ENCODE assay signal across 16 cellular contexts in the genomic region with DNA sequence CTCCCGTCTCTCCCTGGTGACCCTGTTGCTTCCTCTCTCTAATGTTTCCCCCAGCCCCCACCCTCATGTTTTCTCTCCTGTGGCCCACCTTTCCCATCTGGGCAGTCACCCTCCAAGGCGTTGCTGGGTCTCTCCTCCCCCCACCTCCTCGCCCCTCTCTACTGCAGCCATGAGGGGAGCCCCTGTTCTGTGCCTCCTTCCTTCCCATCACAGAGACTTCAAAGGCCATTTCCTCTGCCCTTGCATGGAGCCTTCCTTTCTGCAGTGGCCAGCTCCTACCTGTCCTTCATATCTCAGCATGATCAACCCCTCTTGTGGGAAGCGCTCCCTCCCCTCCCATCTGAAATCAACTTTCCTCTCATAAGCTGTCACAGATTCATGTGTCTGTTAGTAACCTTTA.
DNase-seq lines count a peak whose midpoint lies in the region; ATAC-seq and TF ChIP-seq lines count a peak whose summit lies in the region.
"Had no signal": no experiment of that assay in that cellular context is flagged by ENCODE, and none has a peak within 500 bp of the region (broad histone marks: within the 10 kb centered on the region; RNA-seq: fewer than 3 reads in every experiment).

No MANE protein-coding gene starts in this region.

- no peak for TF ChIP-seq POLR2A in body of pancreas (IDR thresholded peaks at IDR 0.05)

- no peak overlapping the region for H3K9ac ChIP-seq in subcutaneous abdominal adipose tissue (ENCODE audit: low read length in 5 of 5)

- H3K36me3 ChIP-seq in subcutaneous abdominal adipose tissue (ENCODE audit: control insufficient read depth in 5 of 5, insufficient read depth in 5 of 5, low read length in 5 of 5), result no peaks in the 10 kb centered on the region
- no peaks in the 10 kb centered on the region for H3K36me3 ChIP-seq in body of pancreas (replicated peaks in 1 of 2; ENCODE audit: insufficient read depth in 1 of 2, low read depth in 2 of 2)

- H3K4me1 ChIP-seq in subcutaneous abdominal adipose tissue (ENCODE audit: control insufficient read depth in 5 of 5, insufficient read depth in 5 of 5, low read length in 5 of 5) (peaks cover 1 to 25% (median 10%) of the 10 kb centered on the region in 5 donors), body of pancreas (no peaks in the 10 kb centered on the region)

- no peak for TF ChIP-seq CTCF in body of pancreas (IDR thresholded peaks at IDR 0.05)

- no peaks in the 10 kb centered on the region for H3K27me3 ChIP-seq in subcutaneous abdominal adipose tissue (ENCODE audit: control insufficient read depth in 5 of 5, insufficient read depth in 4 of 5, low read length in 5 of 5)
- H3K27me3 ChIP-seq in body of pancreas, result no peaks in the 10 kb centered on the region

- intact Hi-C loops in left colon (cut with DNase I, micrococcal nuclease) (no loop called here), body of pancreas (cut with DNase I) (no loop called here)

- peak; percentile 48 for DNase-seq in activated CD8-positive, alpha-beta memory T cell treated with anti-CD3 and anti-CD28 coated beads for 24 hours
- no peak for DNase-seq in activated CD8-positive, alpha-beta memory T cell treated with anti-CD3 and anti-CD28 coated beads, Interleukin-2, amount 50 U/mL, for 4 hours
- peak; percentile 8 for DNase-seq in HT-29 (ENCODE audit: low spot score)
- no peak for DNase-seq in left colon
- DNase-seq in body of pancreas, result no peak
- DNase-seq: CD4-positive, alpha-beta memory T cell; DMS153; DMS79 treated with DMSO at 0.1 percent for 48 hours; H7; IMR-90; KBM-7 had no signal

- peak; percentile 72 for ATAC-seq in left colon
- ATAC-seq in GM21423 (IDR thresholded peaks at IDR 0.05; ENCODE audit: unreplicated experiment), result no peak
- ATAC-seq in body of pancreas, result no peak
- no peak for ATAC-seq in GM21526 (IDR thresholded peaks at IDR 0.05; ENCODE audit: low FRiP score, unreplicated experiment)
- ATAC-seq: GM23338 had no signal

- H3K9me3 ChIP-seq in subcutaneous abdominal adipose tissue (ENCODE audit: control insufficient read depth in 5 of 5, low read length in 5 of 5) (no peaks in the 10 kb centered on the region), body of pancreas (no peaks in the 10 kb centered on the region)

- H3K4me3 ChIP-seq in subcutaneous abdominal adipose tissue (ENCODE audit: low read depth in 1 of 5, low read length in 5 of 5) (no peak overlapping the region), body of pancreas (no peak overlapping the region)
- H3K4me3 ChIP-seq: GM23338 had no signal

- WGBS in body of pancreas, 2 donors, result 78 to 85% methylated on average over 4 of the region's 4 CpGs

- H3K27ac ChIP-seq in subcutaneous abdominal adipose tissue (ENCODE audit: low read depth, low read length) (peak overlapping the region; percentile 20), body of pancreas (no peak overlapping the region)
- H3K27ac ChIP-seq: 22Rv1 had no signal

Comparison
In these comparisons a context has a peak if more than half of its experiments do, and no peak if none do; other contexts are left out.
1. DNase-seq: peak in activated CD8-positive, alpha-beta memory T cell treated with anti-CD3 and anti-CD28 coated beads for 24 hours (single experiment) and HT-29 (single experiment); none in activated CD8-positive, alpha-beta memory T cell treated with anti-CD3 and anti-CD28 coated beads, Interleukin-2, amount 50 U/mL, for 4 hours (single experiment), left colon (0 of 2) and body of pancreas (0 of 4).